In the genomic region with DNA sequence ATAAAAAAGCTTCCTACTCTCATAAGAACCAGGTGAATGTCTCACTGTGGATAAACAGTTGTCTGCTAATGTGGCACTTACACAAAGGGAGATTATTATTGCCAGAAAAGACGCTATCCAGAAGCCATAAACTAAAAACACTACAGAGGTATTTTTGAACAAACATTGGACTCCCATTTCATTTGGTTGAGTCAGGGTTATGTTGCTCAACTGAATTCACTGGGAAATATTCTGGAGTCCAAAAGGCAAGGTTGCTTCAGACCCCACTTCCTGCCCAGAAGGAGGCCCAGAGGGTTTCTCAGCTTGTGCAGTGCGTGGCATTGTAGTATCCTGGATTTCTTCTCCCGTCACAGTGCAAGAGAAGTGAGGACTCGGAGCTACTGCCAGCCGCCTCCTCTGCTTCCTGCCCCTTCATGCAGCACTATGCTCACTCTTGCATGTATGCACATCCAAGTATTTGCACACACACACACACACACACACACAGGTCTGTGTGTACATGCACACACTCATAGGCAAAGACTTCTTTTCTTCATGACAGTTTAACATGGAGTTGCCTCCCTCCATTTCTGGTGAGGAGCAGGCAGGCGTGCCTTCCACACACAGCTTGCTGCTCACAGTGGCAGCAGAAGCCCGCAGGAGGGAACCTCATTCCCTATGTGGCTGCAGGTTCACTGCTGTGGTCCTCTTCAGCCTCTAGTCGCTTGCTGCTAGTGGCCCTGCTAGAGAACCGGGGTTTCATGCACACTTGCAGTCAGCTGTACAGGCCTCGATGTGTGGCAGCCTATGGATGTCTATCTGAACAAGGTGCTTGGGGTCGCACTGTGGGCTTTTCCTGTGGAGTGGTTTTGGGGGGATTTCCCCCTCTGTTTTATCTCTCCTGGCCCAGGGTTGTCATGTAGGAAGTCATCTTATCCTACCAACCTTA, we compare ENCODE assay signal across 11 cellular contexts. TPM values are rescaled to one million over a fixed set of nuclear protein-coding genes. Genes with fewer than 3 reads are reported as not detected.
DNase-seq lines count a peak whose midpoint lies in the region; ATAC-seq and TF ChIP-seq lines count a peak whose summit lies in the region.
"Had no signal": no experiment of that assay in that cellular context is flagged by ENCODE, and none has a peak within 500 bp of the region (broad histone marks: within the 10 kb centered on the region; RNA-seq: fewer than 3 reads in every experiment).

No MANE protein-coding gene starts in this region.

- H2BK20ac ChIP-seq in IMR-90 (ENCODE audit: low read depth, low read length), result peak overlapping the region; percentile 87

- H3K27me3 ChIP-seq in IMR-90 (ENCODE audit: control insufficient read depth, insufficient read depth, low read length), result no peaks in the 10 kb centered on the region

- peak overlapping the region; percentile 76; the same call in 1 of the 2 replicates for H3K56ac ChIP-seq in IMR-90 (ENCODE audit: extremely low read depth, insufficient read depth, low read length)

- no peaks in the 10 kb centered on the region for H3K9me1 ChIP-seq in IMR-90 (ENCODE audit: insufficient read depth, low read length)

- no TSS peak for BruUV-seq in IMR-90 (replicated peaks; lab: Mats Ljungman, UMichigan)

- peak overlapping the region; percentile 62 for H3K18ac ChIP-seq in IMR-90 (ENCODE audit: low read depth, low read length)

- peak overlapping the region; percentile 92 for H2BK5ac ChIP-seq in IMR-90 (ENCODE audit: low read depth, low read length, poor library complexity, severe bottlenecking)

- H3K4me2 ChIP-seq in IMR-90 (ENCODE audit: low read depth, low read length), result peak overlapping the region; percentile 34

- peak overlapping the region; percentile 88 for H3K4ac ChIP-seq in IMR-90 (ENCODE audit: low read depth, low read length)

- TF ChIP-seq POLR2A in IMR-90 (IDR thresholded peaks at IDR 0.05; ENCODE audit: low read depth, low read length), result no peak

- POLR2A ChIA-PET in IMR-90 (lab: Charles Lee; ENCODE audit: unreplicated experiment), result no interaction called here

- peak overlapping the region; percentile 89 for H2BK120ac ChIP-seq in IMR-90 (ENCODE audit: low read depth, low read length)

- H4K5ac ChIP-seq in IMR-90 (ENCODE audit: low read depth, low read length), result peak overlapping the region; percentile 25

- H2BK15ac ChIP-seq in IMR-90 (ENCODE audit: low read depth, low read length), result peak overlapping the region; percentile 75; the same call in 2 of the 3 replicates

- peak overlapping the region; percentile 46 for H2AFZ ChIP-seq in IMR-90 (replicated peaks; ENCODE audit: low read length, poor library complexity)

- peaks cover 15% of the 10 kb centered on the region for H3K4me1 ChIP-seq in IMR-90 (ENCODE audit: control insufficient read depth, insufficient read depth, low read length)
- H3K4me1 ChIP-seq in mucosa of descending colon (ENCODE audit: low read depth), result no peaks in the 10 kb centered on the region

- H4K91ac ChIP-seq in IMR-90 (ENCODE audit: insufficient read depth, low read depth, low read length), result peak overlapping the region; percentile 83

- peak overlapping the region; percentile 87 for H2AK5ac ChIP-seq in IMR-90 (ENCODE audit: low read depth, low read length)

- peak overlapping the region; percentile 79 for H2AK9ac ChIP-seq in IMR-90 (replicated peaks; ENCODE audit: low read depth, low read length, poor library complexity)

- H3K79me1 ChIP-seq in IMR-90 (ENCODE audit: low read depth in 1 of 2, low read length in 2 of 2), result peaks cover 6 to 22% of the 10 kb centered on the region in 2 experiments; a peak in 3 of 4 replicates

- dilution Hi-C loops in IMR-90 (cut with HindIII; ENCODE audit: low sequenced_read_pairs, unreplicated experiment), result no loop called here

- intact Hi-C loops in IMR-90 (cut with micrococcal nuclease) (loop anchor here (1.0 kb wide), 1 partner anchor 10 kb away; the partner anchor contains the start of gene DENND10), mucosa of descending colon (cut with DNase I, micrococcal nuclease) (no loop called here)

- H3K9ac ChIP-seq in IMR-90 (ENCODE audit: low read depth, low read length), result peak overlapping the region; percentile 38; the same call in 1 of the 2 replicates

- H3K9me3 ChIP-seq in IMR-90 (ENCODE audit: control insufficient read depth, insufficient read depth, low read length) (no peaks in the 10 kb centered on the region), mucosa of descending colon (no peaks in the 10 kb centered on the region)

- peak overlapping the region; percentile 70 for H3K23ac ChIP-seq in IMR-90 (ENCODE audit: low read depth, low read length)

- CTCF ChIA-PET in IMR-90 (lab: Yijun Ruan, JAX), result interaction anchor here (0.6 kb wide), 1 partner anchor 799 kb away, joined by 3 read pairs; no protein-coding TSS in a partner anchor

- peak; percentile 16; the same call in 1 of the 2 replicates for TF ChIP-seq RAD21 in IMR-90 (IDR thresholded peaks at IDR 0.05; ENCODE audit: low read length)

- no peak for TF ChIP-seq CTCF in AG09319 (IDR thresholded peaks at IDR 0.05; ENCODE audit: low read depth, low read length)
- TF ChIP-seq CTCF in IMR-90 (conservative IDR thresholded peaks at IDR 0.05; ENCODE audit: low read depth, low read length), result no peak
- TF ChIP-seq CTCF in mucosa of descending colon (IDR thresholded peaks at IDR 0.05), result no peak

- peak overlapping the region; percentile 87 for H3K27ac ChIP-seq in IMR-90 (ENCODE audit: insufficient read depth, low read length)

- ATAC-seq in IMR-90 (ENCODE audit: low read depth) (peak; percentile 90), mucosa of descending colon (peak; percentile 78)
- ATAC-seq: effector memory CD8-positive, alpha-beta T cell had no signal

- DNase-seq in AG09319 (ENCODE audit: extremely low read depth, low read depth), result peak; percentile 67
- DNase-seq in IMR-90, result peak; percentile 95
- peak; percentile 99 for DNase-seq in amniotic epithelial cell (ENCODE audit: low read depth)
- no peak for DNase-seq in mucosa of descending colon
- no peak for DNase-seq in NCI-H146 treated with DMSO at 0.1 percent for 48 hours (lab: John Stamatoyannopoulos, UW; ENCODE audit: unreplicated experiment)
- DNase-seq in hypothalamus (lab: John Stamatoyannopoulos, UW), result no peak
- DNase-seq in middle frontal gyrus (ENCODE audit: extremely low spot score, low spot score), result no peak
- no peak for DNase-seq in NCI-H524 treated with DMSO at 0.1 percent for 48 hours (lab: John Stamatoyannopoulos, UW)
- DNase-seq: activated CD4-positive, alpha-beta memory T cell treated with anti-CD3 and anti-CD28 coated beads for 36 hours; effector memory CD8-positive, alpha-beta T cell; NCI-H446 had no signal

- H3K36me3 ChIP-seq in IMR-90 (ENCODE audit: control insufficient read depth, insufficient read depth, low read length), result peaks cover 27% of the 10 kb centered on the region
- peaks cover 10% of the 10 kb centered on the region for H3K36me3 ChIP-seq in mucosa of descending colon (ENCODE audit: low read depth)

- H3K14ac ChIP-seq in IMR-90 (replicated peaks; ENCODE audit: low read depth, low read length), result peak overlapping the region; percentile 67

- peaks cover 4% of the 10 kb centered on the region for H4K20me1 ChIP-seq in IMR-90 (ENCODE audit: insufficient read depth, low read length)

- H3K4me3 ChIP-seq in IMR-90 (ENCODE audit: insufficient read depth, low read depth, low read length) (no peak overlapping the region), mucosa of descending colon (no peak overlapping the region)

- WGBS in IMR-90 (ENCODE audit: extremely low coverage in 2 of 2, insufficient read length in 1 of 2), 2 experiments, result 60% methylated on average over 2 of the region's 11 CpGs; no CpG with 5 or more reads in 1 of the 2 experiments

- in situ Hi-C loops in IMR-90 (cut with MboI; ENCODE audit: low sequenced_read_pairs), result no loop called here

- H4K8ac ChIP-seq in IMR-90 (ENCODE audit: low read depth in 2 of 2, low read length in 2 of 2), result peak overlapping the region; percentile 52 to 88; a peak in 3 of 4 replicates

TF ChIP-seq in IMR-90, 13 proteins besides CTCF, POLR2A, EP300 and RAD21:
- TF ChIP-seq CEBPB (IDR thresholded peaks at IDR 0.05; ENCODE audit: low read depth, low read length) (peak; percentile 99), BHLHE40 (IDR thresholded peaks at IDR 0.05; ENCODE audit: low read depth, low read length) (no peak), FOS (IDR thresholded peaks at IDR 0.05; ENCODE audit: low read depth, low read length) (peak; percentile 64; the same call in 1 of the 2 replicates), NFE2L2 (IDR thresholded peaks at IDR 0.05; ENCODE audit: low read depth, low read length) (peak; percentile 19; the same call in 1 of the 2 replicates)

RNA-seq across cellular contexts. Expression of gene DENND10, which starts 10.2 kb away (rescaled TPM):
- 80.3 and 81.4 TPM in 2 replicates for total RNA-seq in IMR-90 (2012; rRNA removed)
- 39.6 and 50.9 TPM in 2 replicates for polyA plus RNA-seq in IMR-90 (2012; rRNA removed)
- 25.5 and 41.7 TPM in 2 replicates for polyA plus RNA-seq in IMR-90 (2012; cell fraction: cytosol; rRNA removed)
- polyA plus RNA-seq in IMR-90 (2012; cell fraction: nucleus; rRNA removed; ENCODE audit: low replicate concordance), result 19.3 and 58.1 TPM in 2 replicates
- total RNA-seq in mucosa of descending colon, result 10 to 100 TPM; 36.6 to 39.9 (median 38.0) TPM

RNA-seq across cellular contexts. Expression of gene EIF3A, which starts 33.5 kb away (rescaled TPM):
- total RNA-seq in IMR-90 (2012; rRNA removed) (145 and 156 TPM in 2 replicates), mucosa of descending colon (100 to 1,000 TPM in 2 of 3 donors, 10 to 100 TPM in 1; 94.5 to 124 (median 114) TPM)
- polyA plus RNA-seq in IMR-90 (2012; rRNA removed), result 39.1 and 49.6 TPM in 2 replicates
- polyA plus RNA-seq in IMR-90 (2012; cell fraction: cytosol; rRNA removed), result 11.3 and 13.5 TPM in 2 replicates
- polyA plus RNA-seq in IMR-90 (2012; cell fraction: nucleus; rRNA removed; ENCODE audit: low replicate concordance), result 7.7 and 33.1 TPM in 2 replicates

RNA-seq across cellular contexts. Expression of gene SFXN4, which starts 51.4 kb away (rescaled TPM):
- total RNA-seq in IMR-90 (2012; rRNA removed) (10.6 and 12.0 TPM in 2 replicates), mucosa of descending colon (10 to 100 TPM; 25.4 to 48.8 (median 34.6) TPM)
- polyA plus RNA-seq in IMR-90 (2012; rRNA removed), result 10.6 and 12.5 TPM in 2 replicates
- polyA plus RNA-seq in IMR-90 (2012; cell fraction: cytosol; rRNA removed), result 5.4 and 6.0 TPM in 2 replicates
- polyA plus RNA-seq in IMR-90 (2012; cell fraction: nucleus; rRNA removed; ENCODE audit: low replicate concordance), result 6.3 and 26.3 TPM in 2 replicates

Comparison
In these comparisons a context has a peak if more than half of its experiments do, and no peak if none do; other contexts are left out.
1. DNase-seq: peak in AG09319 (single experiment), IMR-90 (single experiment) and amniotic epithelial cell (single experiment); none in mucosa of descending colon (0 of 3), NCI-H146 treated with DMSO at 0.1 percent for 48 hours (single experiment), hypothalamus (0 of 51), middle frontal gyrus (single experiment) and NCI-H524 treated with DMSO at 0.1 percent for 48 hours (single experiment).